Comparison of ENCODE assay signal across 1 cellular context in the genomic region with DNA sequence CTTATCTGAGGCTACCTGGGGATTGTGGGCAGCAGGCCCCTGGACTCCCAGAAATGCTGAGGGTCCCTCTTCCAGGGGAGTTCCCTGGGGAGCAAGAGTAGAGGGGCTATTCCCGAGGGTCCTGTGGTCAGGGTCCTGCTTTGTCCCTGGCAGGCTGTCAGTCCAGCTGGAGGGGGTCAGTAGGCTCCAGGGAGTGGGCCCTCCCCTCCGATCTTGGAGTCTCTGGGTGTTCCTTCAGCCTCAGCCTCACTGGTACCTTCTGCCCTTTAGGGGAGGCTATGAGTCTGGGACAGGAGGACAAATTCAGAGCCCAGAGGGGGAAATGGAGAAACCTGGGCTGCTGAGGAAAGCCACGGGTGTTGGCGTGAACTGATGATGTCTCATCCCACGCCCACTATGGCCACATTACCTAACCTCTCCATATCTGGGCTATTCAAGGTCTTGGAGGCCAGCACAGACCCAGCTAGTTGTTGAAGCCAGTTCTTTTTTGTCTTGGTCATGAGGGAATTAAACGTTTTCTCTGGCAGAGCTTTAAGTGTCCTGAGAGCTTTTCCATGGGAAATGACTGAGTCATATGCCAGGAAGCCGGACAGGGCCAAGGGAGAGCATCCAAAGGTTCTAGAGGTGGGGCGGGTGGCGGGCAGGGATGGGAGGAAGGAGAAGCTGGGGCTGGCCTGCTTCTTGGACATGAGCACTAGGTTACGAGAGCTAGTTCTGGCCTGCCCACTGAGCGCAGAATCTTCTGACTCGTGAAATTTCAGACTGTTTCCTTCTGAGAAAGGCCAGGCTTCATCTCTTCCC.
A peak's percentile ranks its signal among the peaks of the same experiment; 100 is the strongest.
TF ChIP-seq lines count a peak whose summit lies in the region.

No MANE protein-coding gene starts in this region.

TF ChIP-seq in endothelial cell of umbilical vein, 7 proteins besides CTCF, POLR2A, EP300 and RAD21:
- TF ChIP-seq FOS (IDR thresholded peaks at IDR 0.05; ENCODE audit: borderline replicate concordance, insufficient read depth, low read length) (peak; percentile 72), EZH2 (IDR thresholded peaks at IDR 0.05; ENCODE audit: borderline replicate concordance, low read depth, low read length, severe bottlenecking) (no peak), MYC (IDR thresholded peaks at IDR 0.05; ENCODE audit: low read depth, low read length) (no peak), JUN (IDR thresholded peaks at IDR 0.05; ENCODE audit: borderline replicate concordance, insufficient read depth, insufficient read length, low read depth) (peak; percentile 33), POLR2AphosphoS5 (IDR thresholded peaks at IDR 0.05; ENCODE audit: insufficient read depth, low read depth, low read length) (peak; percentile 50)
- TF ChIP-seq, protein P1, sequence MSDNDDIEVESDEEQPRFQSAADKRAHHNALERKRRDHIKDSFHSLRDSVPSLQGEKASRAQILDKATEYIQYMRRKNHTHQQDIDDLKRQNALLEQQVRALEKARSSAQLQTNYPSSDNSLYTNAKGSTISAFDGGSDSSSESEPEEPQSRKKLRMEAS (IDR thresholded peaks at IDR 0.05; ENCODE audit: insufficient read depth, insufficient read length) = no peak
